ENCODE assay signal across 20 cellular contexts in the genomic region with DNA sequence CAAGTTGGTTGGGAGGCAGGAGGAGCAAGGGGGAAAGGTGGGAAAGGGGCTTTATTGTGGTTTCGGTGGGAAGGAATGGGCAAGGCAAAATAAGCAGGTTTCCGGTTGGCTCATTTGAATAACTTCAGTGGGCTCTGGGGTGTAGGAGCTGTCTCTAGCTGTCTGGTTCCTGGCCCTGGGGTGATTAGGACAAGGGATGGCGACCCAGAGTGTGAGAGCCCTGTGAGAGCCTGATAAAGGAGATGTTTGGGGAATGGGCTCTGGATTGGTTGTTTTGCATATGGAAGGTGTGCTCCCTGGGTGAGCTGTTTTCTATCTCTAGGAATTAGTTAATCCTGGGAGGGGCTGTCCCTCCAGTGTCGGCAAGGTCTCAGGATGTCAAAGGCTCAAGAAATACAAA. TPM values are rescaled to one million over a fixed set of nuclear protein-coding genes. Genes with fewer than 3 reads are reported as not detected.
A peak's percentile ranks its signal among the peaks of the same experiment; 100 is the strongest.
DNase-seq lines count a peak whose midpoint lies in the region; ATAC-seq, FAIRE-seq and TF ChIP-seq lines count a peak whose summit lies in the region.
"Had no signal": no experiment of that assay in that cellular context is flagged by ENCODE, and none has a peak within 500 bp of the region (broad histone marks: within the 10 kb centered on the region; RNA-seq: fewer than 3 reads in every experiment).

No MANE protein-coding gene starts in this region.

- H3K4me1 ChIP-seq in HUES48 (ENCODE audit: control insufficient read depth, insufficient read depth, low read length) (peaks cover 12% of the 10 kb centered on the region), K562 (replicated peaks in 1 of 2; ENCODE audit: control insufficient read depth in 2 of 2, insufficient read depth in 2 of 2, low read length in 2 of 2) (peaks cover 0 to 2% of the 10 kb centered on the region in 2 experiments; a peak in 2 of 5 replicates)
- H3K4me1 ChIP-seq: A549, BE2C had no signal

- peak overlapping the region; percentile 46; the same call in 1 of the 2 replicates for H2AFZ ChIP-seq in K562 (ENCODE audit: low read depth, low read length)

- no peaks in the 10 kb centered on the region for H3K79me2 ChIP-seq in K562 (ENCODE audit: control insufficient read depth, insufficient read depth, low read length)

- 14% methylated on average over 4 of the region's 4 CpGs for whole genome bisulfite sequencing in K562 (ENCODE audit: insufficient coverage, low coverage, missing lambda C conversion rate)

- H3K9ac ChIP-seq in HUES48 (ENCODE audit: low read depth, low read length) (no peak overlapping the region), K562 (ENCODE audit: insufficient read depth in 1 of 2, low read depth in 2 of 2, low read length in 2 of 2) (no peak overlapping the region)

- FAIRE-seq in K562 (lab: Jason Lieb, UNC): peak; percentile 73
- FAIRE-seq: A549, D721Med, GM18507, HTR-8/SVneo had no signal

- in situ Hi-C loops in K562 (cut with MboI): no loop called here

- no peak for TF ChIP-seq CTCF in K562 (IDR thresholded peaks at IDR 0.05 in 2 of 3, conservative IDR thresholded peaks at IDR 0.05 in 1 of 3; ENCODE audit: insufficient read depth in 2 of 3, low read depth in 1 of 3, low read length in 3 of 3)
- TF ChIP-seq CTCF in MCF 10A (IDR thresholded peaks at IDR 0.05; ENCODE audit: unreplicated experiment): no peak

- no peaks in the 10 kb centered on the region for H3K4me1 Mint-ChIP-seq in MCF 10A (ENCODE audit: insufficient read depth, unreplicated experiment)
- H3K4me1 Mint-ChIP-seq: CD4-positive, alpha-beta memory T cell; IgD-negative memory B cell had no signal

- no peak overlapping the region for H3K4me3 Mint-ChIP-seq in MCF 10A (ENCODE audit: unreplicated experiment)
- H3K4me3 Mint-ChIP-seq: IgD-negative memory B cell had no signal

- no peaks in the 10 kb centered on the region for H3K9me3 ChIP-seq in HUES48 (ENCODE audit: control insufficient read depth, insufficient read depth, low read length)
- no peaks in the 10 kb centered on the region for H3K9me3 ChIP-seq in K562 (replicated peaks; ENCODE audit: control insufficient read depth, insufficient read depth, low read depth, low read length)
- H3K9me3 ChIP-seq: A549, BE2C, HAP-1 had no signal

- no peak overlapping the region for H3K4me2 ChIP-seq in K562 (ENCODE audit: insufficient read depth, low read length)
- H3K4me2 ChIP-seq: A549 had no signal

- BruUV-seq in K562 (replicated peaks; lab: Mats Ljungman, UMichigan) (no TSS peak), MCF 10A (replicated peaks; lab: Mats Ljungman, UMichigan) (no TSS peak)

- H3K27ac Mint-ChIP-seq in MCF 10A (ENCODE audit: low read depth, unreplicated experiment): no peak overlapping the region
- H3K27ac Mint-ChIP-seq: CD4-positive, alpha-beta memory T cell; IgD-negative memory B cell had no signal

- POLR2A ChIA-PET in K562 (lab: Yijun Ruan, JAX): interaction anchor here (1.4 kb wide), 1 partner anchor 8 kb away, joined by 3 read pairs; no protein-coding TSS in a partner anchor
- POLR2A ChIA-PET in MCF 10A (lab: Yijun Ruan, JAX): no interaction called here

- TF ChIP-seq EP300 in K562 (IDR thresholded peaks at IDR 0.05; ENCODE audit: low read length): no peak

- H3K36me3 Mint-ChIP-seq in MCF 10A (ENCODE audit: insufficient read depth, unreplicated experiment): no peaks in the 10 kb centered on the region
- H3K36me3 Mint-ChIP-seq: CD4-positive, alpha-beta memory T cell; IgD-negative memory B cell had no signal

- CTCF ChIA-PET in K562 (lab: Yijun Ruan, JAX; ENCODE audit: low intra/inter-chr PET ratio) (no interaction called here), MCF 10A (lab: Yijun Ruan, JAX) (no interaction called here)

- H3K9me3 Mint-ChIP-seq in MCF 10A (ENCODE audit: unreplicated experiment): no peaks in the 10 kb centered on the region

- peak; percentile 83 for ATAC-seq in K562
- no peak for ATAC-seq in HG02884 (IDR thresholded peaks at IDR 0.05; ENCODE audit: unreplicated experiment)
- ATAC-seq: A549 had no signal

- intact Hi-C loops in K562 (cut with micrococcal nuclease) (no loop called here), MCF 10A (cut with micrococcal nuclease) (no loop called here)

- no peak for TF ChIP-seq POLR2A in K562 (conservative IDR thresholded peaks at IDR 0.05)

- TF ChIP-seq RAD21 in K562 (CRISPR knock-in tag; conservative IDR thresholded peaks at IDR 0.05 in 1 of 2, IDR thresholded peaks at IDR 0.05 in 1 of 2): no peak

- no peaks in the 10 kb centered on the region; the same call in 1 of the 2 replicates for H4K20me1 ChIP-seq in K562 (replicated peaks; ENCODE audit: control insufficient read depth, insufficient read depth, low read length)

- H3K27me3 Mint-ChIP-seq in MCF 10A (ENCODE audit: insufficient read depth, unreplicated experiment): peaks cover 25% of the 10 kb centered on the region

- H3K27ac ChIP-seq in HUES48 (ENCODE audit: low read depth, low read length) (peak overlapping the region; percentile 84), K562 (ENCODE audit: extremely low read depth, low read depth, low read length) (no peak overlapping the region; the same call in 1 of the 3 replicates)
- H3K27ac ChIP-seq: A549, C4-2B had no signal

- H3K27me3 ChIP-seq in HUES48 (ENCODE audit: control insufficient read depth, insufficient read depth, low read length) (peaks cover 11% of the 10 kb centered on the region), K562 (ENCODE audit: control insufficient read depth in 2 of 2, insufficient read depth in 2 of 2, low read length in 2 of 2) (peaks cover 10 to 20% of the 10 kb centered on the region in 2 experiments; a peak in 4 of 5 replicates)

- DNase-seq in K562 (ENCODE audit: extremely low read depth in 1 of 4, low spot score in 3 of 4) (peak in 2 of 4 experiments; percentile 54 to 73), iPS-NIHi11 (ENCODE audit: low spot score) (peak; percentile 46), NCI-H69 (lab: John Stamatoyannopoulos, UW) (no peak), MCF 10A (ENCODE audit: unreplicated experiment) (no peak), NCI-H526 (lab: John Stamatoyannopoulos, UW) (no peak)
- DNase-seq: BE2C; CD4-positive, alpha-beta memory T cell; DMS153; DND-41; GF-D8 had no signal

- H3K9me1 ChIP-seq in K562 (ENCODE audit: control insufficient read depth, insufficient read depth, low read length): no peaks in the 10 kb centered on the region

- no peaks in the 10 kb centered on the region for H3K36me3 ChIP-seq in HUES48 (ENCODE audit: control insufficient read depth, insufficient read depth, low read length)
- H3K36me3 ChIP-seq in K562 (ENCODE audit: control insufficient read depth, insufficient read depth, low read length): no peaks in the 10 kb centered on the region
- H3K36me3 ChIP-seq: BE2C, HAP-1 had no signal

- H3K4me3 ChIP-seq in HUES48 (ENCODE audit: low read depth, low read length): no peak overlapping the region
- H3K4me3 ChIP-seq in K562: no peak overlapping the region
- H3K4me3 ChIP-seq: A549, HAP-1 had no signal

TF ChIP-seq in K562, 482 proteins besides CTCF, POLR2A, EP300 and RAD21 (continues in another document):
- TF ChIP-seq, protein P1, sequence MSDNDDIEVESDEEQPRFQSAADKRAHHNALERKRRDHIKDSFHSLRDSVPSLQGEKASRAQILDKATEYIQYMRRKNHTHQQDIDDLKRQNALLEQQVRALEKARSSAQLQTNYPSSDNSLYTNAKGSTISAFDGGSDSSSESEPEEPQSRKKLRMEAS (CRISPR knock-in tag; IDR thresholded peaks at IDR 0.05): no peak
- TF ChIP-seq ZC3H8 (IDR thresholded peaks at IDR 0.05) (no peak), TEAD4 (IDR thresholded peaks at IDR 0.05; ENCODE audit: low read length) (peak; percentile 9; the same call in 1 of the 2 replicates), TEAD4 (CRISPR knock-in tag; IDR thresholded peaks at IDR 0.05; ENCODE audit: borderline replicate concordance) (no peak), BRD9 (IDR thresholded peaks at IDR 0.05; ENCODE audit: low read depth, partially characterized antibody) (no peak), SRSF3 (IDR thresholded peaks at IDR 0.05; ENCODE audit: insufficient read depth, low read length) (no peak), TAL1 (IDR thresholded peaks at IDR 0.05) (peak; percentile 52; the same call in 1 of the 2 replicates), ZNF174 (CRISPR knock-in tag; IDR thresholded peaks at IDR 0.05) (no peak), NCOR1 (IDR thresholded peaks at IDR 0.05) (peak; percentile 56; the same call in 1 of the 2 replicates), TCF3 (CRISPR knock-in tag; IDR thresholded peaks at IDR 0.05) (0 out of 2 replicates have a peak, but pooled peaks have one; percentile 38), ZNF695 (CRISPR knock-in tag; IDR thresholded peaks at IDR 0.05) (no peak), CBFA2T2 (conservative IDR thresholded peaks at IDR 0.05) (peak; percentile 53), MECOM (CRISPR knock-in tag; IDR thresholded peaks at IDR 0.05) (no peak), CBFA2T3 (IDR thresholded peaks at IDR 0.05) (peak; percentile 79), ZNF212 (CRISPR knock-in tag; IDR thresholded peaks at IDR 0.05) (no peak)

RNA-seq across cellular contexts. Expression of a gene that starts 15.4 kb away (rescaled TPM):
- total RNA-seq in K562 (2011; cell fraction: chromatin; rRNA removed; ENCODE audit: low replicate concordance): not detected in 2 replicates
- total RNA-seq in K562 (2011; cell fraction: nucleolus; rRNA removed): not detected in 2 replicates
- not detected in 2 replicates for total RNA-seq in K562 (2011; cell fraction: nucleoplasm; rRNA removed)
- not detected in 2 replicates for total RNA-seq in K562 (2014; rRNA removed)
- total RNA-seq in K562 (2014; rRNA removed; fragmentation: Illumina TruSeq; extraction: Trizol): not detected in 2 replicates
- total RNA-seq in K562 (2015; rRNA removed; fragmentation: Illumina TruSeq; extraction: Trizol): not detected in 2 replicates
- not detected in 2 replicates for total RNA-seq in K562 (2021)
- not detected in 2 replicates for polyA plus RNA-seq in K562 (2011; rRNA removed)
- not detected in 2 replicates for polyA plus RNA-seq in K562 (2011; cell fraction: cytosol; rRNA removed)
- polyA plus RNA-seq in K562 (2011; cell fraction: nucleus; rRNA removed): not detected in 2 replicates
- polyA plus RNA-seq in K562 (2012): not detected in 2 replicates
- not detected in 2 replicates for polyA plus RNA-seq in K562 (2014; fragmentation: Illumina TruSeq; extraction: Trizol)
- polyA plus RNA-seq in K562 (2014; fragmentation: Nextera tagmentation; extraction: Ambion mirVana): not detected
- not detected in 2 replicates for polyA plus RNA-seq in K562 (2014; rRNA removed)
- not detected in 2 replicates for polyA minus RNA-seq in K562 (2011; rRNA and poly(A)+ RNA removed)
- not detected in 2 replicates for polyA minus RNA-seq in K562 (2011; cell fraction: cytosol; rRNA and poly(A)+ RNA removed)
- polyA minus RNA-seq in K562 (2011; cell fraction: nucleus; rRNA and poly(A)+ RNA removed): not detected in 2 replicates
- total RNA-seq in MCF 10A (2022): not detected in 2 replicates
- total RNA-seq: CD4-positive, alpha-beta memory T cell had no signal
- polyA plus RNA-seq: AG04450; CD4-positive, alpha-beta memory T cell; IgD-negative memory B cell had no signal
